Comparison of ENCODE assay signal across 6 cellular contexts in the genomic region with DNA sequence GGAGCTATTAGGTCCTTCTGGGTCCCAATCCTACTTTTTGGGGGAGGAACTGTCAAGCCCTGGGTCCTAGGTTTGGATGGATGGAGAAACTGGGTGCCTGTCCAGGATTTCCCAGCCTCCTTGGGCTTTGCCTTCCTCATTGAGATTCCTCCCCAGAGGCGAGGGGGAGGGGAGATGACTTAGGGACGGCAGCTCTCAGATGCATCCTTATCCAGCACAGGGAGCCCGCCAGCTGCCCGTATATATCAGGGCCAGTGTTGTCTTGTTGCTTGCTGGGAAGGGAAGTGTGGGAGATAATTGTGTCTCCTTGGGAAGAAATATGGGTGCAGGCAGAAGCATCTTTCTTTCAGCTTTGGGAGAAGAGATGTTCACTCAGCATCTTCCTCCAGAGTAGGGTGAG. TPM values are rescaled to one million over a fixed set of nuclear protein-coding genes. Genes with fewer than 3 reads are reported as not detected.
"Had no signal": no experiment of that assay in that cellular context is flagged by ENCODE, and none has a peak within 500 bp of the region (broad histone marks: within the 10 kb centered on the region; RNA-seq: fewer than 3 reads in every experiment).

No MANE protein-coding gene starts in this region.

RNA-seq across cellular contexts. Expression of gene DYTN, which starts 3.0 kb away (rescaled TPM):
- total RNA-seq: HepG2, HT-29, HT1080, IMR-90, K562 had no signal
- polyA plus RNA-seq: HepG2, IgD-negative memory B cell, IMR-90, K562 had no signal

RNA-seq across cellular contexts. Expression of gene MDH1B, which starts 49.9 kb away (rescaled TPM):
- total RNA-seq: HT-29 had no signal
- polyA plus RNA-seq: IgD-negative memory B cell had no signal
